Comparison of ENCODE assay signal across 9 cellular contexts in the genomic region with DNA sequence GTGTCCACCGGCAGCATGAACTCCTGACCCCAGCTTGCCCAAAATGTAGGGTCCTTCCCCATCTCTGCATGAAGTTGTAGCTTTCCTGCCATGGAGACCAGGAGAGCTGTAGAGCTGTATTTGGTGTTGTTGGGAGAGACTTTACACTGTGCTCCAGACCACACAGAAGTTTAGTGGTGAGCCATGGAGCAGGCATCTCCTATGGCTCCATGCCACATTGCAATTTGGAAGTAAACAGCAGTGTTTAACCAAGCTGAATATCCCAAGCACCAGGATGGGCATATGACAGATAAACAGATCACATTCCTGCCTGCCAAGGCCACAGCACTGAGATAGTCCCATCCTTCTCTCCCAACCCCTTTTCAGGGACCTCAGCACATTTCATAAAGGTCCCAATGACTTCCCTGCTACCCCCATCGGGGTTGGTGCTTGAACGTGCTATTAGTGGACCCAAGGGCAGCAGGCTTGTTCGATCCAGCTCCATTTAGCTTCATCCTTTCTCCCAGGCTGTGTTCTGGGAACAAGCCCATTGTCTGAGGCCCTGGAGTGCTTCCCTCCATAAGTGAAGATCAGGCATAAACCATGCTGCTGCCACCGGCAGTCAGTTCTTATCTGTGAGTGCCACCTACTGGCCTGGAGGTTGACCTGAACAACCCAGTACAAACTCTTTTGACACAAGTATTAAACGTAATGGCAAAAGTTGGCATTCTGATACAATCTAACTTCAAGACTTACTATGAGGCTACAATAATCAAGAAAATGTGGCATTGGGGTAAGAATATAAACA.
DNase-seq lines count a peak whose midpoint lies in the region; ATAC-seq, FAIRE-seq and TF ChIP-seq lines count a peak whose summit lies in the region.
"Had no signal": no experiment of that assay in that cellular context is flagged by ENCODE, and none has a peak within 500 bp of the region (broad histone marks: within the 10 kb centered on the region; RNA-seq: fewer than 3 reads in every experiment).

No MANE protein-coding gene starts in this region.

- no peaks in the 10 kb centered on the region for H3K9me3 ChIP-seq in small intestine (ENCODE audit: control insufficient read depth, low read depth)

- H3K4me3 ChIP-seq in epithelial cell of proximal tubule (ENCODE audit: low read depth, low read length) (no peak overlapping the region), small intestine (ENCODE audit: low read depth in 1 of 2, low read length in 2 of 2) (no peak overlapping the region)

- H3K4me1 ChIP-seq in small intestine (ENCODE audit: control insufficient read depth in 2 of 2, insufficient read depth in 1 of 2, low read depth in 1 of 2, low read length in 1 of 2) = no peaks in the 10 kb centered on the region

- peaks cover 0 to 2% of the 10 kb centered on the region in 2 donors for H3K27me3 ChIP-seq in small intestine (ENCODE audit: control insufficient read depth in 2 of 2, insufficient read depth in 2 of 2, low read length in 2 of 2)

- peak; percentile 65 for TF ChIP-seq CTCF in epithelial cell of proximal tubule (conservative IDR thresholded peaks at IDR 0.05; ENCODE audit: low read depth, low read length)

- H3K36me3 ChIP-seq in small intestine (ENCODE audit: control insufficient read depth in 2 of 2, insufficient read depth in 2 of 2, low read length in 2 of 2) = no peaks in the 10 kb centered on the region

- H3K27ac ChIP-seq in small intestine (ENCODE audit: low read depth in 1 of 2, low read length in 1 of 2) = no peak overlapping the region

- WGBS in small intestine, 3 donors = 66 to 79% (median 71%) methylated on average over 6 of the region's 6 CpGs

- DNase-seq in AG20443 (ENCODE audit: low spot score) (peak; percentile 7), NCI-H748 treated with DMSO at 0.1 percent for 48 hours (lab: John Stamatoyannopoulos, UW) (peak; percentile 5), epithelial cell of proximal tubule (ENCODE audit: low read depth) (no peak), small intestine (peak; percentile 1), middle frontal gyrus (ENCODE audit: extremely low spot score, low spot score) (no peak)
- no peak for DNase-seq in activated CD8-positive, alpha-beta memory T cell treated with anti-CD3 and anti-CD28 coated beads, Interleukin-2, amount 50 U/mL, for 48 hours

- ATAC-seq in GM18502 (IDR thresholded peaks at IDR 0.05; ENCODE audit: poor library complexity, unreplicated experiment) (peak; percentile 84), HG02798 (IDR thresholded peaks at IDR 0.05; ENCODE audit: poor library complexity, unreplicated experiment) (peak; percentile 91)

- FAIRE-seq in small intestine (lab: Jason Lieb, UNC) = no peak
- FAIRE-seq: islet of Langerhans had no signal

Comparison
In these comparisons a context has a peak if more than half of its experiments do, and no peak if none do; other contexts are left out.
1. DNase-seq: peak in AG20443 (single experiment), NCI-H748 treated with DMSO at 0.1 percent for 48 hours (single experiment) and small intestine (single experiment); none in epithelial cell of proximal tubule (single experiment), activated CD8-positive, alpha-beta memory T cell treated with anti-CD3 and anti-CD28 coated beads, Interleukin-2, amount 50 U/mL, for 48 hours (single experiment) and middle frontal gyrus (single experiment).